In genomic region chr11:122556605-122557004, GRCh38 we compare ENCODE assay signal across 1 cellular context.
TF ChIP-seq lines count a peak whose summit lies in the region.

No MANE protein-coding gene starts in this region.

TF ChIP-seq in K562, 482 proteins besides CTCF, POLR2A, EP300 and RAD21:
- TF ChIP-seq MGA (IDR thresholded peaks at IDR 0.05) (peak; percentile 42; the same call in 1 of the 2 replicates), MBD2 (IDR thresholded peaks at IDR 0.05; ENCODE audit: borderline replicate concordance, low read depth) (no peak), NR0B1 (IDR thresholded peaks at IDR 0.05; ENCODE audit: partially characterized antibody) (no peak), E2F6 (IDR thresholded peaks at IDR 0.05; ENCODE audit: borderline replicate concordance in 1 of 2, extremely low read depth in 1 of 2, insufficient read depth in 1 of 2, insufficient read length in 1 of 2, low read depth in 1 of 2, low read length in 1 of 2, poor library complexity in 1 of 2, severe bottlenecking in 1 of 2) (peak in 1 of 2 experiments; percentile 72), SIRT6 (IDR thresholded peaks at IDR 0.05; ENCODE audit: low read depth, low read length) (no peak), AFF4 (CRISPR knock-in tag; IDR thresholded peaks at IDR 0.05) (no peak), TSC22D4 (tag; IDR thresholded peaks at IDR 0.05) (no peak), L3MBTL2 (IDR thresholded peaks at IDR 0.05) (peak; percentile 51), MAZ (CRISPR knock-in tag; conservative IDR thresholded peaks at IDR 0.05 in 1 of 2, IDR thresholded peaks at IDR 0.05 in 1 of 2) (0 out of 4 replicates have a peak, but pooled peaks of 1 of the 2 experiments have one; percentile 26), SOX6 (IDR thresholded peaks at IDR 0.05) (no peak), ZNF23 (CRISPR knock-in tag; IDR thresholded peaks at IDR 0.05) (no peak), CCNT2 (IDR thresholded peaks at IDR 0.05; ENCODE audit: borderline replicate concordance, extremely low read depth, insufficient read length, low read depth, low read length) (no peak), CHD1 (IDR thresholded peaks at IDR 0.05; ENCODE audit: low read length) (no peak), SMAD1 (IDR thresholded peaks at IDR 0.05; ENCODE audit: low read depth, low read length, partially characterized antibody) (no peak), CTCFL (IDR thresholded peaks at IDR 0.05; ENCODE audit: borderline replicate concordance, insufficient read depth, low read depth, low read length, poor library complexity, severe bottlenecking) (peak; percentile 67), KAT8 (IDR thresholded peaks at IDR 0.05; ENCODE audit: low read depth) (no peak)
